Comparison of ENCODE assay signal across 25 cellular contexts in the genomic region with DNA sequence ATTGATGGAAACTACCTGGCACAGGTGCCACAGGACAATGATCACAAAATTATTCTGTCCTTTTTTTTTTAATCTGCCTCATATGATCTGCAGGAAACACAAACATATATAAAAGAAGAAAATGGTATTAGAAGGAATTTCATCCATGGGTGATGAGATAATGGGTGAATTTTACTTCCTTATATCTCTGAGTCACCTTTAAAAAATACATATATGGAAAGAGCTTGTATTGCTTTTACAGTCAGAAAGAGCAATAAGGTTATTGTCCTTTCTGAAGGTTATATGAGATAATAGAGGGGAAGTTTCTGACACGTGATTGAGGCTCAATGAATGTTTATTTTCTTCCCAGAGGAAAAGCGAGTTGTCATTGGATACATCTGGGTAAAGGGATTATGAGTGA.
"Had no signal": no experiment of that assay in that cellular context is flagged by ENCODE, and none has a peak within 500 bp of the region (broad histone marks: within the 10 kb centered on the region; RNA-seq: fewer than 3 reads in every experiment).

No MANE protein-coding gene starts in this region.

- H3K36me3 ChIP-seq: right lobe of liver had no signal

- H3K4me1 ChIP-seq: body of pancreas, left lung, right lobe of liver had no signal

- FAIRE-seq: kidney, TTC549, urothelium cell line had no signal

- H3K27me3 Mint-ChIP-seq: activated CD8-positive, alpha-beta T cell treated with anti-CD3 and anti-CD28 coated beads for 36 hours; activated naive CD4-positive, alpha-beta T cell treated with anti-CD3 and anti-CD28 coated beads, Interleukin-2, amount 10 ng/mL, durations not matched to agents 7 days and 5 days; activated naive CD8-positive, alpha-beta T cell treated with anti-CD3 and anti-CD28 coated beads, Interleukin-2, amount 50 U/mL, for 24 hours; natural killer cell treated with Interleukin-12 subunit alpha and Interleukin-12 subunit beta and Interleukin-15 and Interleukin-18, amount 100 ng/mL, for 72 hours; stimulated activated naive CD8-positive, alpha-beta T cell treated with anti-CD3 and anti-CD28 coated beads, Interleukin-15, amount 100 ng/mL, for 72 hours had no signal

- H3K79me2 ChIP-seq: parathyroid adenoma had no signal

- H3K9me3 Mint-ChIP-seq: activated CD4-positive, alpha-beta T cell treated with anti-CD3 and anti-CD28 coated beads, Interleukin-2, amount 10 ng/mL, durations not matched to agents 7 days and 5 days; activated CD8-positive, alpha-beta T cell treated with anti-CD3 and anti-CD28 coated beads for 36 hours; activated naive CD4-positive, alpha-beta T cell treated with anti-CD3 and anti-CD28 coated beads, Interleukin-2, amount 10 ng/mL, durations not matched to agents 7 days and 5 days; activated naive CD8-positive, alpha-beta T cell treated with anti-CD3 and anti-CD28 coated beads, Interleukin-2, amount 50 U/mL, for 24 hours; natural killer cell treated with Interleukin-12 subunit alpha and Interleukin-12 subunit beta and Interleukin-15 and Interleukin-18, amount 100 ng/mL, for 72 hours had no signal

- H3K36me3 Mint-ChIP-seq: activated CD8-positive, alpha-beta memory T cell treated with anti-CD3 and anti-CD28 coated beads, Interleukin-2, amount 10 ng/mL, durations not matched to agents 7 days and 5 days; activated naive CD4-positive, alpha-beta T cell treated with anti-CD3 and anti-CD28 coated beads, Interleukin-2, amount 10 ng/mL, durations not matched to agents 7 days and 5 days; natural killer cell treated with Interleukin-12 subunit alpha and Interleukin-12 subunit beta and Interleukin-15 and Interleukin-18, amount 100 ng/mL, for 72 hours had no signal

- H3K9me3 ChIP-seq: body of pancreas, left lung, right lobe of liver, tibial artery had no signal

- H3K27ac ChIP-seq: body of pancreas, cardiac muscle cell, dorsolateral prefrontal cortex, epithelial cell of prostate, left lung, parathyroid adenoma, right lobe of liver, skin epidermis, tibial artery, WERI-Rb-1 had no signal

- H3K4me3 Mint-ChIP-seq: activated CD4-positive, alpha-beta T cell treated with anti-CD3 and anti-CD28 coated beads, Interleukin-2, amount 10 ng/mL, durations not matched to agents 7 days and 5 days; activated CD8-positive, alpha-beta memory T cell treated with anti-CD3 and anti-CD28 coated beads, Interleukin-2, amount 10 ng/mL, durations not matched to agents 7 days and 5 days; activated CD8-positive, alpha-beta T cell treated with anti-CD3 and anti-CD28 coated beads for 36 hours; activated naive CD4-positive, alpha-beta T cell treated with anti-CD3 and anti-CD28 coated beads, Interleukin-2, amount 10 ng/mL, durations not matched to agents 7 days and 5 days; activated naive CD8-positive, alpha-beta T cell treated with anti-CD3 and anti-CD28 coated beads, Interleukin-2, amount 50 U/mL, for 24 hours; natural killer cell treated with Interleukin-12 subunit alpha and Interleukin-12 subunit beta and Interleukin-15 and Interleukin-18, amount 100 ng/mL, for 72 hours; stimulated activated naive CD8-positive, alpha-beta T cell treated with anti-CD3 and anti-CD28 coated beads, Interleukin-15, amount 100 ng/mL, for 72 hours had no signal

- DNase-seq: activated CD4-positive, alpha-beta T cell treated with anti-CD3 and anti-CD28 coated beads, Interleukin-2, amount 10 ng/mL, durations not matched to agents 7 days and 5 days; activated CD4-positive, CD25-positive, alpha-beta regulatory T cell treated with anti-CD3 and anti-CD28 coated beads, Interleukin-2, amount 50 U/mL, for 72 hours; activated CD8-positive, alpha-beta memory T cell treated with anti-CD3 and anti-CD28 coated beads, Interleukin-2, amount 10 ng/mL, durations not matched to agents 7 days and 5 days; activated CD8-positive, alpha-beta T cell treated with anti-CD3 and anti-CD28 coated beads for 36 hours; activated effector memory CD4-positive, alpha-beta T cell treated with anti-CD3 and anti-CD28 coated beads, Interleukin-2, amount 50 U/mL, for 16 hours; activated naive CD4-positive, alpha-beta T cell treated with anti-CD3 and anti-CD28 coated beads, Interleukin-2, amount 10 ng/mL, durations not matched to agents 7 days and 5 days; activated naive CD8-positive, alpha-beta T cell treated with anti-CD3 and anti-CD28 coated beads, Interleukin-2, amount 50 U/mL, for 24 hours; activated T-cell treated with anti-CD3 and anti-CD28 coated beads for 4 hours; body of pancreas; dorsolateral prefrontal cortex; kidney; left lung; right lobe of liver; stimulated activated CD4-positive, alpha-beta T cell treated with anti-CD3 and anti-CD28 coated beads, Interleukin-1b, Interleukin-23, amount 100 ng/mL, for 48 hours; stimulated activated naive CD8-positive, alpha-beta T cell treated with anti-CD3 and anti-CD28 coated beads, Interleukin-15, amount 100 ng/mL, for 72 hours; T-helper 1 cell; tibial artery; WERI-Rb-1 had no signal

- H3K4me3 ChIP-seq: body of pancreas, cardiac muscle cell, dorsolateral prefrontal cortex, left lung, right lobe of liver, skin epidermis, tibial artery had no signal

- ATAC-seq: activated CD8-positive, alpha-beta memory T cell treated with anti-CD3 and anti-CD28 coated beads, Interleukin-2, amount 10 ng/mL, durations not matched to agents 7 days and 5 days; activated CD8-positive, alpha-beta T cell treated with anti-CD3 and anti-CD28 coated beads for 36 hours; activated naive CD8-positive, alpha-beta T cell treated with anti-CD3 and anti-CD28 coated beads, Interleukin-2, amount 50 U/mL, for 24 hours; body of pancreas; natural killer cell treated with Interleukin-12 subunit alpha and Interleukin-12 subunit beta and Interleukin-15 and Interleukin-18, amount 100 ng/mL, for 72 hours; stimulated activated naive CD8-positive, alpha-beta T cell treated with anti-CD3 and anti-CD28 coated beads, Interleukin-15, amount 100 ng/mL, for 72 hours had no signal

- H2AFZ ChIP-seq: parathyroid adenoma had no signal

- H3K9ac ChIP-seq: parathyroid adenoma had no signal

- H3K27ac Mint-ChIP-seq: activated CD4-positive, alpha-beta T cell treated with anti-CD3 and anti-CD28 coated beads, Interleukin-2, amount 10 ng/mL, durations not matched to agents 7 days and 5 days; activated CD8-positive, alpha-beta memory T cell treated with anti-CD3 and anti-CD28 coated beads, Interleukin-2, amount 10 ng/mL, durations not matched to agents 7 days and 5 days; activated CD8-positive, alpha-beta T cell treated with anti-CD3 and anti-CD28 coated beads for 36 hours; activated naive CD4-positive, alpha-beta T cell treated with anti-CD3 and anti-CD28 coated beads, Interleukin-2, amount 10 ng/mL, durations not matched to agents 7 days and 5 days; activated naive CD8-positive, alpha-beta T cell treated with anti-CD3 and anti-CD28 coated beads, Interleukin-2, amount 50 U/mL, for 24 hours; natural killer cell treated with Interleukin-12 subunit alpha and Interleukin-12 subunit beta and Interleukin-15 and Interleukin-18, amount 100 ng/mL, for 72 hours; stimulated activated naive CD8-positive, alpha-beta T cell treated with anti-CD3 and anti-CD28 coated beads, Interleukin-15, amount 100 ng/mL, for 72 hours had no signal

- H3K4me1 Mint-ChIP-seq: activated CD4-positive, alpha-beta T cell treated with anti-CD3 and anti-CD28 coated beads, Interleukin-2, amount 10 ng/mL, durations not matched to agents 7 days and 5 days; activated CD8-positive, alpha-beta memory T cell treated with anti-CD3 and anti-CD28 coated beads, Interleukin-2, amount 10 ng/mL, durations not matched to agents 7 days and 5 days; activated naive CD4-positive, alpha-beta T cell treated with anti-CD3 and anti-CD28 coated beads, Interleukin-2, amount 10 ng/mL, durations not matched to agents 7 days and 5 days; activated naive CD8-positive, alpha-beta T cell treated with anti-CD3 and anti-CD28 coated beads, Interleukin-2, amount 50 U/mL, for 24 hours; stimulated activated naive CD8-positive, alpha-beta T cell treated with anti-CD3 and anti-CD28 coated beads, Interleukin-15, amount 100 ng/mL, for 72 hours had no signal

- H3K27me3 ChIP-seq: body of pancreas, cardiac muscle cell, dorsolateral prefrontal cortex, left lung, right lobe of liver, tibial artery had no signal
